11 cellular contexts compared by ENCODE assay signal in genomic region chr10:95784279-95784913, GRCh38. TPM values are rescaled to one million over a fixed set of nuclear protein-coding genes. Genes with fewer than 3 reads are reported as not detected.
DNase-seq lines count a peak whose midpoint lies in the region; ATAC-seq and TF ChIP-seq lines count a peak whose summit lies in the region.
"Had no signal": no experiment of that assay in that cellular context is flagged by ENCODE, and none has a peak within 500 bp of the region (broad histone marks: within the 10 kb centered on the region; RNA-seq: fewer than 3 reads in every experiment).

No MANE protein-coding gene starts in this region.

- POLR2A ChIA-PET in GM10248 (lab: Yijun Ruan, JAX) = interaction anchor here (0.7 to 5.9 kb wide), 6 partner anchors 8 to 54 kb away, joined by 3 to 47 read pairs (median 4); partner anchors contain the start of gene ENTPD1

- H3K27me3 Mint-ChIP-seq in activated CD4-positive, alpha-beta T cell treated with anti-CD3 and anti-CD28 coated beads, Interleukin-2, amount 10 ng/mL, durations not matched to agents 24 days and 14 days = peaks cover 6% of the 10 kb centered on the region

- H3K4me3 Mint-ChIP-seq in activated CD4-positive, alpha-beta T cell treated with anti-CD3 and anti-CD28 coated beads, Interleukin-2, amount 10 ng/mL, durations not matched to agents 24 days and 14 days = no peak overlapping the region
- H3K4me3 Mint-ChIP-seq in stimulated activated effector memory CD8-positive, alpha-beta T cell treated with anti-CD3 and anti-CD28 coated beads, Interleukin-12 subunit alpha, Interleukin-12 subunit beta, amount 100 ng/mL, for 72 hours = peak overlapping the region; percentile 23

- peak; percentile 9 for ATAC-seq in GM21786 (IDR thresholded peaks at IDR 0.05; ENCODE audit: unreplicated experiment)
- ATAC-seq in stimulated activated effector memory CD8-positive, alpha-beta T cell treated with anti-CD3 and anti-CD28 coated beads, Interleukin-12 subunit alpha, Interleukin-12 subunit beta, amount 100 ng/mL, for 72 hours = peak; percentile 51
- ATAC-seq in GM18520 (IDR thresholded peaks at IDR 0.05; ENCODE audit: unreplicated experiment) = no peak

- H3K4me1 Mint-ChIP-seq in activated CD4-positive, alpha-beta T cell treated with anti-CD3 and anti-CD28 coated beads, Interleukin-2, amount 10 ng/mL, durations not matched to agents 24 days and 14 days = peaks cover 33% of the 10 kb centered on the region
- H3K4me1 Mint-ChIP-seq in stimulated activated effector memory CD8-positive, alpha-beta T cell treated with anti-CD3 and anti-CD28 coated beads, Interleukin-12 subunit alpha, Interleukin-12 subunit beta, amount 100 ng/mL, for 72 hours = peaks cover 53% of the 10 kb centered on the region

- no peak for TF ChIP-seq CTCF in GM10248 (IDR thresholded peaks at IDR 0.05; ENCODE audit: control extremely low read depth, extremely low read depth, low read depth, missing control alignments)

- H3K9me3 Mint-ChIP-seq in activated CD4-positive, alpha-beta T cell treated with anti-CD3 and anti-CD28 coated beads, Interleukin-2, amount 10 ng/mL, durations not matched to agents 24 days and 14 days = peaks cover 5% of the 10 kb centered on the region
- H3K9me3 Mint-ChIP-seq in stimulated activated effector memory CD8-positive, alpha-beta T cell treated with anti-CD3 and anti-CD28 coated beads, Interleukin-12 subunit alpha, Interleukin-12 subunit beta, amount 100 ng/mL, for 72 hours = no peaks in the 10 kb centered on the region

- CTCF ChIA-PET in GM10248 (lab: Yijun Ruan, JAX) = interaction anchor here (1.1 to 6.2 kb wide), 14 partner anchors 11 to 90 kb away, joined by 3 to 82 read pairs (median 6); partner anchors contain the start of genes ENTPD1 and TCTN3

- H3K27ac Mint-ChIP-seq in activated CD4-positive, alpha-beta T cell treated with anti-CD3 and anti-CD28 coated beads, Interleukin-2, amount 10 ng/mL, durations not matched to agents 24 days and 14 days = peak overlapping the region; percentile 87
- H3K27ac Mint-ChIP-seq in stimulated activated effector memory CD8-positive, alpha-beta T cell treated with anti-CD3 and anti-CD28 coated beads, Interleukin-12 subunit alpha, Interleukin-12 subunit beta, amount 100 ng/mL, for 72 hours = peak overlapping the region; percentile 64

- intact Hi-C loops in activated CD4-positive, alpha-beta T cell treated with anti-CD3 and anti-CD28 coated beads, Interleukin-2, amount 10 ng/mL, durations not matched to agents 24 days and 14 days (cut with micrococcal nuclease) = no loop called here

- peaks cover 9% of the 10 kb centered on the region for H3K36me3 Mint-ChIP-seq in activated CD4-positive, alpha-beta T cell treated with anti-CD3 and anti-CD28 coated beads, Interleukin-2, amount 10 ng/mL, durations not matched to agents 24 days and 14 days (ENCODE audit: low read depth)
- peaks cover 15% of the 10 kb centered on the region for H3K36me3 Mint-ChIP-seq in stimulated activated effector memory CD8-positive, alpha-beta T cell treated with anti-CD3 and anti-CD28 coated beads, Interleukin-12 subunit alpha, Interleukin-12 subunit beta, amount 100 ng/mL, for 72 hours

- no peak for DNase-seq in activated CD4-positive, alpha-beta T cell treated with anti-CD3 and anti-CD28 coated beads, Interleukin-2, amount 10 ng/mL, durations not matched to agents 24 days and 14 days
- DNase-seq in activated CD4-positive, alpha-beta T cell treated with anti-CD3 and anti-CD28 coated beads, Interleukin-2, amount 50 U/mL, for 48 hours = no peak
- peak; percentile 12 for DNase-seq in MV-4-11 (lab: John Stamatoyannopoulos, UW)
- no peak for DNase-seq in stimulated activated effector memory CD8-positive, alpha-beta T cell treated with anti-CD3 and anti-CD28 coated beads, Interleukin-12 subunit alpha, Interleukin-12 subunit beta, amount 100 ng/mL, for 72 hours (ENCODE audit: low spot score in 2 of 2)
- no peak for DNase-seq in AG08395 (ENCODE audit: low spot score)
- DNase-seq in GM10248 (ENCODE audit: extremely low spot score) = no peak
- DNase-seq: AML-193; NCI-H446 treated with DMSO at 0.1 percent for 48 hours; stimulated activated naive CD4-positive, alpha-beta T cell treated with Interleukin-2 at 50 U/mL for 16 hours had no signal

RNA-seq across cellular contexts. Expression of gene ENTPD1, which starts 28.4 kb away (rescaled TPM):
- total RNA-seq in activated CD4-positive, alpha-beta T cell treated with anti-CD3 and anti-CD28 coated beads, Interleukin-2, amount 10 ng/mL, durations not matched to agents 24 days and 14 days = 13.0 and 17.0 TPM in 2 replicates
